ENCODE assay signal across 1 cellular context in the genomic region with DNA sequence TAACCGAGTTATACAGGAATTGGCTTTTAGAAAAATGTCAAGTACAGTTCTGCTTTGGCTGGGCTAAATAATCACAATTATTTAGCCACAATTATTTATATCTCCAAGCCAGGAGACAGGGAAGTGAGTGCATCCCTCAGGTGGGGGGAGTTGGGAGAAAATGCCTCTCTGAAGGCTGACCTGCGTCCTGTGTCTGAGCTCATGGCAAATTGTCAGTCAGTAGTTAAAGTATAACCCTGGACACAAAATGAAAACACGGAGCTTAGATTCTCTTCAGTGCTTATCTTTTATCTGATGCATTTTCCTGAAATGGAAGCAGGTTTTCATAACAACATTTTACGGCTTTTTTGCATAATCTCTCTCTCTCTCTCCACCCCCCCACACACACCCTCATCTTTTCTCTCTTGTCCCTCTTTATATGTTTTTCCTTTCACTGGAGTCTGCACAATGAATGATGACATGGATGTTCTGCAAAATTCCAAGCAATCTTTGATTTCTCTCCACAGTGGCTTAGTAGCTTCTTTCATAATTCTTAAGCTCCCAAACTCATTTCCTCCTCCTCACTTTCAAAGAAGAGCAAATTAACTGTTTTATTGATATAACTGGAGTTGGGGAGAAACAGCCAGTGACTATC.
TF ChIP-seq lines count a peak whose summit lies in the region.

No MANE protein-coding gene starts in this region.

TF ChIP-seq in GM23338, 12 proteins besides CTCF, POLR2A, EP300 and RAD21 (continued from another document):
- TF ChIP-seq, protein P1, sequence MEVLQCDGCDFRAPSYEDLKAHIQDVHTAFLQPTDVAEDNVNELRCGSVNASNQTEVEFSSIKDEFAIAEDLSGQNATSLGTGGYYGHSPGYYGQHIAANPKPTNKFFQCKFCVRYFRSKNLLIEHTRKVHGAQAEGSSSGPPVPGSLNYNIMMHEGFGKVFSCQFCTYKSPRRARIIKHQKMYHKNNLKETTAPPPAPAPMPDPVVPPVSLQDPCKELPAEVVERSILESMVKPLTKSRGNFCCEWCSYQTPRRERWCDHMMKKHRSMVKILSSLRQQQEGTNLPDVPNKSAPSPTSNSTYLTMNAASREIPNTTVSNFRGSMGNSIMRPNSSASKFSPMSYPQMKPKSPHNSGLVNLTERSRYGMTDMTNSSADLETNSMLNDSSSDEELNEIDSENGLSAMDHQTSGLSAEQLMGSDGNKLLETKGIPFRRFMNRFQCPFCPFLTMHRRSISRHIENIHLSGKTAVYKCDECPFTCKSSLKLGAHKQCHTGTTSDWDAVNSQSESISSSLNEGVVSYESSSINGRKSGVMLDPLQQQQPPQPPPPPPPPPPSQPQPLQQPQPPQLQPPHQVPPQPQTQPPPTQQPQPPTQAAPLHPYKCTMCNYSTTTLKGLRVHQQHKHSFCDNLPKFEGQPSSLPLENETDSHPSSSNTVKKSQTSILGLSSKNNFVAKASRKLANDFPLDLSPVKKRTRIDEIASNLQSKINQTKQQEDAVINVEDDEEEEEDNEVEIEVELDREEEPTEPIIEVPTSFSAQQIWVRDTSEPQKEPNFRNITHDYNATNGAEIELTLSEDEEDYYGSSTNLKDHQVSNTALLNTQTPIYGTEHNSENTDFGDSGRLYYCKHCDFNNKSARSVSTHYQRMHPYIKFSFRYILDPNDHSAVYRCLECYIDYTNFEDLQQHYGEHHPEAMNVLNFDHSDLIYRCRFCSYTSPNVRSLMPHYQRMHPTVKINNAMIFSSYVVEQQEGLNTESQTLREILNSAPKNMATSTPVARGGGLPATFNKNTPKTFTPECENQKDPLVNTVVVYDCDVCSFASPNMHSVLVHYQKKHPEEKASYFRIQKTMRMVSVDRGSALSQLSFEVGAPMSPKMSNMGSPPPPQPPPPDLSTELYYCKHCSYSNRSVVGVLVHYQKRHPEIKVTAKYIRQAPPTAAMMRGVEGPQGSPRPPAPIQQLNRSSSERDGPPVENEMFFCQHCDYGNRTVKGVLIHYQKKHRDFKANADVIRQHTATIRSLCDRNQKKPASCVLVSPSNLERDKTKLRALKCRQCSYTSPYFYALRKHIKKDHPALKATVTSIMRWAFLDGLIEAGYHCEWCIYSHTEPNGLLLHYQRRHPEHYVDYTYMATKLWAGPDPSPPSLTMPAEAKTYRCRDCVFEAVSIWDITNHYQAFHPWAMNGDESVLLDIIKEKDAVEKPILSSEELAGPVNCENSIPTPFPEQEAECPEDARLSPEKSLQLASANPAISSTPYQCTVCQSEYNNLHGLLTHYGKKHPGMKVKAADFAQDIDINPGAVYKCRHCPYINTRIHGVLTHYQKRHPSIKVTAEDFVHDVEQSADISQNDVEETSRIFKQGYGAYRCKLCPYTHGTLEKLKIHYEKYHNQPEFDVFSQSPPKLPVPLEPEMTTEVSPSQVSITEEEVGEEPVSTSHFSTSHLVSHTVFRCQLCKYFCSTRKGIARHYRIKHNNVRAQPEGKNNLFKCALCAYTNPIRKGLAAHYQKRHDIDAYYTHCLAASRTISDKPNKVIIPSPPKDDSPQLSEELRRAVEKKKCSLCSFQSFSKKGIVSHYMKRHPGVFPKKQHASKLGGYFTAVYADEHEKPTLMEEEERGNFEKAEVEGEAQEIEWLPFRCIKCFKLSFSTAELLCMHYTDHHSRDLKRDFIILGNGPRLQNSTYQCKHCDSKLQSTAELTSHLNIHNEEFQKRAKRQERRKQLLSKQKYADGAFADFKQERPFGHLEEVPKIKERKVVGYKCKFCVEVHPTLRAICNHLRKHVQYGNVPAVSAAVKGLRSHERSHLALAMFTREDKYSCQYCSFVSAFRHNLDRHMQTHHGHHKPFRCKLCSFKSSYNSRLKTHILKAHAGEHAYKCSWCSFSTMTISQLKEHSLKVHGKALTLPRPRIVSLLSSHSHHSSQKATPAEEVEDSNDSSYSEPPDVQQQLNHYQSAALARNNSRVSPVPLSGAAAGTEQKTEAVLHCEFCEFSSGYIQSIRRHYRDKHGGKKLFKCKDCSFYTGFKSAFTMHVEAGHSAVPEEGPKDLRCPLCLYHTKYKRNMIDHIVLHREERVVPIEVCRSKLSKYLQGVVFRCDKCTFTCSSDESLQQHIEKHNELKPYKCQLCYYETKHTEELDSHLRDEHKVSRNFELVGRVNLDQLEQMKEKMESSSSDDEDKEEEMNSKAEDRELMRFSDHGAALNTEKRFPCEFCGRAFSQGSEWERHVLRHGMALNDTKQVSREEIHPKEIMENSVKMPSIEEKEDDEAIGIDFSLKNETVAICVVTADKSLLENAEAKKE (CRISPR knock-in tag; IDR thresholded peaks at IDR 0.05), result no peak
